8 cellular contexts compared by ENCODE assay signal in the genomic region with DNA sequence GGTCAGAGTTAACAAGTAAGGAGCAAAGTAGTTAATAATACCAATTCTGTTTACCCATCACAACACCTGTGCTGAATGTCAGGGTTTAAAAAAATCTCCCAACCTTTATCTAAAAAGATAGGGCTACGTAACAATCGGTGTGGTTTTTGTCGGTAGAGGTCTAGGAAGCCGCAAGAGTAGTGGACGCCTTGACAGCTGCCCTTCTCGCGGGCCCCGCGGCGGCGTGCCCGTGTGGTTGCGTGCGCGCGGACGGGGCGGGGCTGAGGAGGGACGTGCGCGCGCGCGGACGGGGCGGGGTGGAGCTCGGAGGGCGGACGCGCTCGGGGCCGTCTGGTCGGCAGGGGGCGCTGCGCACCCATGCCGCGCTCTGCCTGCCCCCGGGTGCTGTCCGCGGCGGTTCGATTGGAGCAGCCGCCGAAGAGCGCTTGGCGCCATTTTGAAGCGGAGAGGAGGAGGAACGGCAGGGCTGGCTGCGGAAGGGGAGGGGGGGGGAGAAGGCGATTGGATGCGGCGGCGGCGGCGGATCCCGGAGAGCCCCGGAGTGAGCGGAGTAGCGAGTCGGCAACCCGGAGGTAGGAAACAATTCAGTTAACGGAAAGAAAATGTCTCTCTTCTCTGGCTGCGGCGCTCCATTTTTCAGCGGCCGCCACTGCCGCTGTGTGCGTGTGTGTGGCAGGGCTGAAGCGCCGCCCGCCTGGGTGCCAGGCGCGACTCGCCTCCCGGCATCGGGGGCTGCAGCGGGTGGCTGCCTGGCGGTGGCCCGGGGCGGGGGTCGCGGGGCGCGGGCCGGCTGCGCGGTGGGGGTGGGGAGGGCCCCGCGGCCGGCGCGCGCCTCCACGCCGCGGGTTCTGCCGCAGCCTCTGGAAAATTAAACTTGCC. TPM values are rescaled to one million over a fixed set of nuclear protein-coding genes. Genes with fewer than 3 reads are reported as not detected.
A peak's percentile ranks its signal among the peaks of the same experiment; 100 is the strongest.
DNase-seq lines count a peak whose midpoint lies in the region; ATAC-seq and TF ChIP-seq lines count a peak whose summit lies in the region.

A gene with protein sequence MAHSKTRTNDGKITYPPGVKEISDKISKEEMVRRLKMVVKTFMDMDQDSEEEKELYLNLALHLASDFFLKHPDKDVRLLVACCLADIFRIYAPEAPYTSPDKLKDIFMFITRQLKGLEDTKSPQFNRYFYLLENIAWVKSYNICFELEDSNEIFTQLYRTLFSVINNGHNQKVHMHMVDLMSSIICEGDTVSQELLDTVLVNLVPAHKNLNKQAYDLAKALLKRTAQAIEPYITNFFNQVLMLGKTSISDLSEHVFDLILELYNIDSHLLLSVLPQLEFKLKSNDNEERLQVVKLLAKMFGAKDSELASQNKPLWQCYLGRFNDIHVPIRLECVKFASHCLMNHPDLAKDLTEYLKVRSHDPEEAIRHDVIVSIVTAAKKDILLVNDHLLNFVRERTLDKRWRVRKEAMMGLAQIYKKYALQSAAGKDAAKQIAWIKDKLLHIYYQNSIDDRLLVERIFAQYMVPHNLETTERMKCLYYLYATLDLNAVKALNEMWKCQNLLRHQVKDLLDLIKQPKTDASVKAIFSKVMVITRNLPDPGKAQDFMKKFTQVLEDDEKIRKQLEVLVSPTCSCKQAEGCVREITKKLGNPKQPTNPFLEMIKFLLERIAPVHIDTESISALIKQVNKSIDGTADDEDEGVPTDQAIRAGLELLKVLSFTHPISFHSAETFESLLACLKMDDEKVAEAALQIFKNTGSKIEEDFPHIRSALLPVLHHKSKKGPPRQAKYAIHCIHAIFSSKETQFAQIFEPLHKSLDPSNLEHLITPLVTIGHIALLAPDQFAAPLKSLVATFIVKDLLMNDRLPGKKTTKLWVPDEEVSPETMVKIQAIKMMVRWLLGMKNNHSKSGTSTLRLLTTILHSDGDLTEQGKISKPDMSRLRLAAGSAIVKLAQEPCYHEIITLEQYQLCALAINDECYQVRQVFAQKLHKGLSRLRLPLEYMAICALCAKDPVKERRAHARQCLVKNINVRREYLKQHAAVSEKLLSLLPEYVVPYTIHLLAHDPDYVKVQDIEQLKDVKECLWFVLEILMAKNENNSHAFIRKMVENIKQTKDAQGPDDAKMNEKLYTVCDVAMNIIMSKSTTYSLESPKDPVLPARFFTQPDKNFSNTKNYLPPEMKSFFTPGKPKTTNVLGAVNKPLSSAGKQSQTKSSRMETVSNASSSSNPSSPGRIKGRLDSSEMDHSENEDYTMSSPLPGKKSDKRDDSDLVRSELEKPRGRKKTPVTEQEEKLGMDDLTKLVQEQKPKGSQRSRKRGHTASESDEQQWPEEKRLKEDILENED (N-terminal part only) (plus strand): TSS at position 431 of the 879 bp plus-strand sequence. CDS start 62,321 bp downstream, outside the sequence.

- TF ChIP-seq POLR2A in uterus (IDR thresholded peaks at IDR 0.05) = peak; percentile 78 to 79

- no peaks in the 10 kb centered on the region for H3K9me3 ChIP-seq in ascending aorta
- H3K9me3 ChIP-seq in right cardiac atrium (ENCODE audit: control insufficient read depth, low read length) = no peaks in the 10 kb centered on the region
- H3K9me3 ChIP-seq in uterus = no peaks in the 10 kb centered on the region

- under 1% methylated on average over 97 of the region's 97 CpGs for WGBS in right cardiac atrium

- peak; percentile 84 for ATAC-seq in GM18498 (IDR thresholded peaks at IDR 0.05; ENCODE audit: unreplicated experiment)
- ATAC-seq in HG02938 (IDR thresholded peaks at IDR 0.05; ENCODE audit: unreplicated experiment) = peak; percentile 80
- peak; percentile 97 to 98 for ATAC-seq in right cardiac atrium

- peak; percentile 57 to 99 (median 69) for TF ChIP-seq CTCF in ascending aorta (IDR thresholded peaks at IDR 0.05)
- peak; percentile 71 to 99 (median 96) for TF ChIP-seq CTCF in uterus (IDR thresholded peaks at IDR 0.05)

- intact Hi-C loops in ascending aorta (cut with DNase I) = loop anchor here (1.0 to 10.0 kb wide), 7 partner anchors 47 to 1136 kb away; a partner anchor contains a TSS
- intact Hi-C loops in right cardiac atrium (cut with DNase I) = loop anchor here in 3 of 4 donors (1.0 to 10.0 kb wide), 7 partner anchors 51 to 1139 kb away; no protein-coding TSS in a partner anchor
- intact Hi-C loops in uterus (cut with DNase I; ENCODE audit: low total_unique reads) = no loop called here

- H3K27me3 ChIP-seq in ascending aorta (no peaks in the 10 kb centered on the region), right cardiac atrium (ENCODE audit: control insufficient read depth, insufficient read depth) (no peaks in the 10 kb centered on the region), uterus (no peaks in the 10 kb centered on the region)

- H3K36me3 ChIP-seq in ascending aorta (no peaks in the 10 kb centered on the region), uterus (no peaks in the 10 kb centered on the region)

- H3K4me3 ChIP-seq in ascending aorta (peak within 1 kb of the TSS; percentile 88 to 96), right cardiac atrium (ENCODE audit: low read length) (peak within 1 kb of the TSS; percentile 100), uterus (peak within 1 kb of the TSS; percentile 53 to 95)

- H3K27ac ChIP-seq in ascending aorta = peak within 1 kb of the TSS; percentile 86 to 98
- H3K27ac ChIP-seq in right cardiac atrium (ENCODE audit: low read length) = peak within 1 kb of the TSS; percentile 96
- H3K27ac ChIP-seq in uterus = peak within 1 kb of the TSS; percentile 97 to 100

- H3K4me1 ChIP-seq in ascending aorta (peaks cover 0 to 18% of the 10 kb centered on the region in 2 donors), right cardiac atrium (ENCODE audit: control insufficient read depth, insufficient read depth, low read length) (no peaks in the 10 kb centered on the region), uterus (no peaks in the 10 kb centered on the region)

- DNase-seq in NCI-H187 (lab: John Stamatoyannopoulos, UW) = peak; percentile 76 to 83
- DNase-seq in T-helper 2 cell = peak; percentile 90 to 97 (median 94)
- DNase-seq in ascending aorta (ENCODE audit: low spot score in 2 of 2) = peak; percentile 77 to 97
- DNase-seq in right cardiac atrium = peak; percentile 95 to 98 (median 98)
- peak; percentile 77 for DNase-seq in pulmonary artery endothelial cell (ENCODE audit: low read depth, low spot score)
- peak; percentile 93 to 95 for DNase-seq in uterus

RNA-seq across cellular contexts. Expression of the gene that starts here (rescaled TPM):
- total RNA-seq in ascending aorta (31.0 TPM), right cardiac atrium (10 to 100 TPM; 22.3 to 30.7 (median 27.3) TPM), pulmonary artery endothelial cell (31.5 and 35.9 TPM in 2 replicates), uterus (100 to 1,000 TPM in 2 of 4 donors, 10 to 100 TPM in 2; 36.6 to 192 (median 91.0) TPM)
- 5.5 TPM for polyA plus RNA-seq in right cardiac atrium

Comparison
In these comparisons a context has a peak if more than half of its experiments do, and no peak if none do; other contexts are left out.
1. Peak in every context shown above with its lines: DNase-seq, ATAC-seq, H3K4me3 ChIP-seq and H3K27ac ChIP-seq.